22 cellular contexts compared by ENCODE assay signal in the genomic region with DNA sequence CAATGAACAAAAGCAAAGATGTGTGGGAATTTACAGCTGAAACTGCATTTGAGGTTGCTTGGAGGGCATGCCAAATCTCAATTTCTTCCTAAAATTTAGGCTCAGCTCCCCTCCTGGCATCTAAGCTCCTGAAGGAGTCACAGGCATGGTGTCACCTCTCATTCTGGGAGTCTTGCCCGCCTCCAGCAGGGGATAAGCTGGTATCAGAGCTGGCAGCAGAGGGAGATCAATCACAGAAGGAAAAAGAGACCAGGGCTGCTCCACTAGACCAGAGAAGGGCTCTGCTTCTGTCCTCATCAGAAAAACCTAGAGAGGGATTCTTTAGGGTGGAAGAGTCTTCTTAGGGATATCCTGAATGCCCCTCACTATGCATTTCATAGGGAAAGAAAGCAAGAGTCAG.
DNase-seq lines count a peak whose midpoint lies in the region; ATAC-seq and TF ChIP-seq lines count a peak whose summit lies in the region.
"Had no signal": no experiment of that assay in that cellular context is flagged by ENCODE, and none has a peak within 500 bp of the region (broad histone marks: within the 10 kb centered on the region; RNA-seq: fewer than 3 reads in every experiment).

No MANE protein-coding gene starts in this region.

- no peak overlapping the region for H3K9ac ChIP-seq in HCT116 (ENCODE audit: low read length)
- H3K9ac ChIP-seq: BLaER1 treated with 17β-estradiol and CSF1 and Interleukin-3, amounts not matched to agents 10 nM and 100 nM had no signal

- H3K36me3 ChIP-seq in HCT116 (ENCODE audit: control insufficient read depth in 1 of 2, insufficient read depth in 2 of 2, low read length in 2 of 2), result no peaks in the 10 kb centered on the region
- H3K36me3 ChIP-seq: BE2C; BLaER1 treated with 17β-estradiol and CSF1 and Interleukin-3, amounts not matched to agents 10 nM and 100 nM had no signal

- peaks cover 0 to 8% of the 10 kb centered on the region in 2 experiments; a peak in 2 of 4 replicates for H3K4me1 ChIP-seq in HCT116 (ENCODE audit: control insufficient read depth in 1 of 2, insufficient read depth in 2 of 2, low read length in 2 of 2)
- H3K4me1 ChIP-seq: BE2C had no signal

- H3K9me2 ChIP-seq in HCT116 (ENCODE audit: insufficient read depth), result no peaks in the 10 kb centered on the region

- peaks cover 29% of the 10 kb centered on the region for H3K27me3 ChIP-seq in HCT116 (ENCODE audit: insufficient read depth, low read length)
- H3K27me3 ChIP-seq: BE2C; BLaER1 treated with 17β-estradiol and CSF1 and Interleukin-3, amounts not matched to agents 10 nM and 100 nM had no signal

- ATAC-seq in HCT116 (0 out of 2 replicates have a peak, but pooled peaks have one; percentile 29), HG02981 (IDR thresholded peaks at IDR 0.05; ENCODE audit: unreplicated experiment) (no peak), HG03457 (IDR thresholded peaks at IDR 0.05; ENCODE audit: unreplicated experiment) (no peak)
- ATAC-seq: GM12878, GM23338 had no signal

- POLR2A ChIA-PET in HCT116 (lab: Charles Lee), result no interaction called here

- peak; percentile 9 for DNase-seq in DMS 273 (lab: John Stamatoyannopoulos, UW; ENCODE audit: unreplicated experiment)
- DNase-seq in DMS 273 treated with DMSO at 0.1 percent for 48 hours (lab: John Stamatoyannopoulos, UW), result no peak
- no peak for DNase-seq in HCT116 (ENCODE audit: low read depth, low spot score)
- peak; percentile 32 for DNase-seq in cerebellar cortex (ENCODE audit: low spot score)
- DNase-seq in pons (ENCODE audit: low spot score), result peak; percentile 37
- DNase-seq in KG1 (lab: John Stamatoyannopoulos, UW), result no peak
- DNase-seq: ACHN; AML-193; BE2C; CD4-positive, alpha-beta T cell; CD8-positive, alpha-beta memory T cell; DMS153; DND-41; GDM1; H9; HFFc6 had no signal

- peak; percentile 6; the same call in 1 of the 2 replicates for TF ChIP-seq RAD21 in HCT116 (IDR thresholded peaks at IDR 0.05; ENCODE audit: low read depth)

- no peaks in the 10 kb centered on the region for H4K20me1 ChIP-seq in HCT116 (ENCODE audit: insufficient read depth)
- H4K20me1 ChIP-seq: BLaER1 treated with 17β-estradiol and CSF1 and Interleukin-3, amounts not matched to agents 10 nM and 100 nM had no signal

- RAD21 ChIA-PET in HCT116 (lab: Charles Lee; ENCODE audit: low non-redundant PET in 1 of 2, low total read pairs in 2 of 2, uncharacterized antibody in 2 of 2, unreplicated experiment in 2 of 2), result no interaction called here

- no peaks in the 10 kb centered on the region for H3K9me3 ChIP-seq in HCT116 (ENCODE audit: control insufficient read depth in 1 of 2, insufficient read depth in 1 of 2, low read depth in 1 of 2, low read length in 2 of 2)
- H3K9me3 ChIP-seq: BE2C; BLaER1 treated with 17β-estradiol and CSF1 and Interleukin-3, amounts not matched to agents 10 nM and 100 nM had no signal

- no peak for TF ChIP-seq CTCF in HCT116 (IDR thresholded peaks at IDR 0.05 in 2 of 3, conservative IDR thresholded peaks at IDR 0.05 in 1 of 3; ENCODE audit: borderline replicate concordance in 1 of 3, insufficient read depth in 1 of 3, low read depth in 2 of 3, low read length in 2 of 3)

- TF ChIP-seq POLR2A in HCT116 (IDR thresholded peaks at IDR 0.05; ENCODE audit: borderline replicate concordance, extremely low read depth, insufficient read depth, insufficient read length), result no peak

- H3K4me3 ChIP-seq in HCT116 (replicated peaks in 1 of 2; ENCODE audit: low read depth in 1 of 2, low read length in 2 of 2), result no peak overlapping the region
- H3K4me3 ChIP-seq: BLaER1 treated with 17β-estradiol and CSF1 and Interleukin-3, amounts not matched to agents 10 nM and 100 nM; GM12878; GM23338 had no signal

- CTCF ChIA-PET in HCT116 (lab: Charles Lee), result no interaction called here

- no peaks in the 10 kb centered on the region for H3K79me2 ChIP-seq in HCT116 (ENCODE audit: insufficient read depth, low read length)

- no TSS peak for BruUV-seq in HCT116 (replicated peaks; lab: Mats Ljungman, UMichigan)

- intact Hi-C loops in HCT116 (cut with micrococcal nuclease), result no loop called here

- H2AFZ ChIP-seq in HCT116 (ENCODE audit: low read depth, low read length, poor library complexity, severe bottlenecking), result no peak overlapping the region
- H2AFZ ChIP-seq: GM23338 had no signal

- H3K27ac ChIP-seq in HCT116 (ENCODE audit: low read depth, low read length), result no peak overlapping the region
- H3K27ac ChIP-seq: 22Rv1; BLaER1 treated with 17β-estradiol and CSF1 and Interleukin-3, amounts not matched to agents 10 nM and 100 nM had no signal

- H3K4me2 ChIP-seq in HCT116 (ENCODE audit: low read length), result no peak overlapping the region
- H3K4me2 ChIP-seq: GM23338 had no signal

TF ChIP-seq in HCT116, 20 proteins besides CTCF, POLR2A, EP300 and RAD21:
- TF ChIP-seq CBX3 (IDR thresholded peaks at IDR 0.05; ENCODE audit: low read depth) (no peak), ZNF274 (IDR thresholded peaks at IDR 0.05; ENCODE audit: low read depth, low read length) (no peak), FOSL1 (IDR thresholded peaks at IDR 0.05; ENCODE audit: low read depth) (no peak), TCF7L2 (IDR thresholded peaks at IDR 0.05; ENCODE audit: borderline replicate concordance, extremely low read depth, insufficient read depth, insufficient read length) (no peak), ELF1 (IDR thresholded peaks at IDR 0.05; ENCODE audit: borderline replicate concordance, low read depth) (no peak), CEBPB (IDR thresholded peaks at IDR 0.05; ENCODE audit: low read depth) (no peak), SP1 (IDR thresholded peaks at IDR 0.05; ENCODE audit: low read depth) (no peak), EGR1 (IDR thresholded peaks at IDR 0.05; ENCODE audit: low read depth) (no peak)

Comparison
In these comparisons a context has a peak if more than half of its experiments do, and no peak if none do; other contexts are left out.
1. DNase-seq: peak in DMS 273 (single experiment), cerebellar cortex (single experiment) and pons (single experiment); none in DMS 273 treated with DMSO at 0.1 percent for 48 hours (single experiment), HCT116 (single experiment) and KG1 (single experiment).